In genomic region chr15:78090422-78090821, GRCh38 we compare ENCODE assay signal across 32 cellular contexts. TPM values are rescaled to one million over a fixed set of nuclear protein-coding genes. Genes with fewer than 3 reads are reported as not detected.
"Had no signal": no experiment of that assay in that cellular context is flagged by ENCODE, and none has a peak within 500 bp of the region (broad histone marks: within the 10 kb centered on the region; RNA-seq: fewer than 3 reads in every experiment).

No MANE protein-coding gene starts in this region.

- H3K4me2 ChIP-seq: SK-N-SH had no signal

- H3K9me3 ChIP-seq: adrenal gland, SJCRH30, SK-N-SH had no signal

- H3K9ac ChIP-seq: SK-N-SH had no signal

- H3K27ac ChIP-seq: adrenal gland, SJCRH30, VCaP had no signal

- H3K36me3 ChIP-seq: adrenal gland, SJCRH30 had no signal

- H3K4me3 ChIP-seq: adrenal gland, SJCRH30 had no signal

- DNase-seq: activated B cell treated with CpG ODN at 0.5 μM for 24 hours; activated CD4-positive, alpha-beta memory T cell treated with anti-CD3 and anti-CD28 coated beads for 36 hours; activated CD4-positive, alpha-beta T cell treated with anti-CD3 and anti-CD28 coated beads for 4 hours; activated CD4-positive, alpha-beta T cell treated with anti-CD3 and anti-CD28 coated beads, Interleukin-2, amount 50 U/mL, for 1 hour; activated CD4-positive, CD25-positive, alpha-beta regulatory T cell treated with anti-CD3 and anti-CD28 coated beads, Interleukin-2, amount 50 U/mL, for 72 hours; activated CD8-positive, alpha-beta memory T cell treated with anti-CD3 and anti-CD28 coated beads, Interleukin-2, amount 50 U/mL, for 4 hours; activated effector memory CD4-positive, alpha-beta T cell treated with Interleukin-2 at 50 U/mL for 16 hours; activated naive CD4-positive, alpha-beta T cell treated with anti-CD3 and anti-CD28 coated beads, Interleukin-2, amount 50 U/mL, for 16 hours; activated T-cell treated with anti-CD3 and anti-CD28 coated beads for 4 hours; activated T-cell treated with anti-CD3 and anti-CD28 coated beads, Interleukin-2, amount 50 U/mL, for 48 hours; adrenal gland; caudate nucleus; cerebellar nuclear complex; Karpas-422; NCI-H1048; NCI-H1436 treated with DMSO at 0.1 percent for 48 hours; NCI-H1694 treated with DMSO at 0.1 percent for 48 hours; NCI-H2029; NCI-H345; NCI-H524 treated with DMSO at 0.1 percent for 48 hours; SHP77; SJCRH30; SK-N-SH; T-cell; T-helper 2 cell; T-helper 9 cell had no signal

- FAIRE-seq: bronchial epithelial cell had no signal

- H3K27me3 ChIP-seq: adrenal gland, SJCRH30 had no signal

- ATAC-seq: Panc1, T-cell had no signal

- H3K4me1 ChIP-seq: adrenal gland had no signal

RNA-seq across cellular contexts. Expression of gene SH2D7, which starts 1.9 kb away (rescaled TPM):
- total RNA-seq: activated B cell treated with CpG ODN at 0.5 μM for 24 hours; activated CD4-positive, alpha-beta memory T cell treated with anti-CD3 and anti-CD28 coated beads for 36 hours; adrenal gland; bronchial epithelial cell; MCF 10A; NCI-H460; RPMI7951; T-cell had no signal
- polyA plus RNA-seq: adrenal gland, SK-N-SH had no signal
